In the genomic region with DNA sequence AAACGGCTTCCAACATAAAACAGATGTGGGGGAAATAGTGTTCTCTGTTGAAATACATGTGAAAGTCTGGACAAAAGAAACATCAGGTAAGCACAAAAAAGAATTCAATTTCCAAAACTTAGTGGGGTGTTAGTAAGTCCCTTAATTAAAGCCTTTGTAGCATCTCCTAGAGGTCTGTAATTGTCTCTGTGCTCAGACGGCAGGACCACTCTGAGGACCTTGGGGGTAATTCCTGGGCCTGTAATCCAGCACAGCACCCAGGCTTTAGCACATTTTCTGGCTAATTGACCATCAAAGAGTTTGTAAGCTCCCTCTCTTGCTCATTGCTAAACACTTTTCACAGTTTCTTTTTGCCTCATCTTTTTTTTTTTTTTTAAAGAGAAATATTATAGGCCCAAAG, we compare ENCODE assay signal across 24 cellular contexts.
"Had no signal": no experiment of that assay in that cellular context is flagged by ENCODE, and none has a peak within 500 bp of the region (broad histone marks: within the 10 kb centered on the region; RNA-seq: fewer than 3 reads in every experiment).

No MANE protein-coding gene starts in this region.

- H3K79me2 ChIP-seq: hepatocyte had no signal

- H3K4me3 Mint-ChIP-seq: naive thymus-derived CD4-positive, alpha-beta T cell; natural killer cell treated with Interleukin-12 subunit alpha and Interleukin-12 subunit beta and Interleukin-15 and Interleukin-18, amount 100 ng/mL, for 72 hours; stimulated activated naive B cell treated with anti-CD40 and anti-IgM and Interleukin-4, amounts not matched to agents 10 μg/mL and 1 μg/mL and 100 μg/mL, for 72 hours had no signal

- H3K9me3 Mint-ChIP-seq: naive thymus-derived CD4-positive, alpha-beta T cell; natural killer cell treated with Interleukin-12 subunit alpha and Interleukin-12 subunit beta and Interleukin-15 and Interleukin-18, amount 100 ng/mL, for 72 hours; stimulated activated naive B cell treated with anti-CD40 and anti-IgM and Interleukin-4, amounts not matched to agents 10 μg/mL and 1 μg/mL and 100 μg/mL, for 72 hours had no signal

- H3K27me3 Mint-ChIP-seq: naive thymus-derived CD4-positive, alpha-beta T cell; natural killer cell treated with Interleukin-12 subunit alpha and Interleukin-12 subunit beta and Interleukin-15 and Interleukin-18, amount 100 ng/mL, for 72 hours; stimulated activated naive B cell treated with anti-CD40 and anti-IgM and Interleukin-4, amounts not matched to agents 10 μg/mL and 1 μg/mL and 100 μg/mL, for 72 hours had no signal

- H3K27ac ChIP-seq: hepatocyte, left ventricle myocardium inferior, pancreas, right atrium auricular region, right lobe of liver, stomach, testis, thyroid gland, upper lobe of left lung, vagina had no signal

- H3K4me3 ChIP-seq: hepatocyte, left ventricle myocardium inferior, lung, mucosa of descending colon, pancreas, right atrium auricular region, right lobe of liver, smooth muscle cell, stomach, testis, thyroid gland, transverse colon, upper lobe of left lung, vagina had no signal

- H3K27me3 ChIP-seq: hepatocyte, pancreas, right atrium auricular region, right lobe of liver, stomach, testis, thyroid gland, transverse colon, upper lobe of left lung, vagina had no signal

- H2AFZ ChIP-seq: hepatocyte had no signal

- ATAC-seq: naive thymus-derived CD4-positive, alpha-beta T cell; natural killer cell treated with Interleukin-12 subunit alpha and Interleukin-12 subunit beta and Interleukin-15 and Interleukin-18, amount 100 ng/mL, for 72 hours; pancreas; right lobe of liver; stimulated activated naive B cell treated with anti-CD40 and anti-IgM and Interleukin-4, amounts not matched to agents 10 μg/mL and 1 μg/mL and 100 μg/mL, for 72 hours; stimulated activated naive CD8-positive, alpha-beta T cell treated with anti-CD3 and anti-CD28 coated beads, Interleukin-15, Interleukin-2, amounts not matched to agents 100 U/mL and 50 U/mL, for 24 hours had no signal

- H3K36me3 ChIP-seq: transverse colon had no signal

- H3K4me2 ChIP-seq: hepatocyte, smooth muscle cell had no signal

- H3K27ac Mint-ChIP-seq: natural killer cell treated with Interleukin-12 subunit alpha and Interleukin-12 subunit beta and Interleukin-15 and Interleukin-18, amount 100 ng/mL, for 72 hours; stimulated activated naive B cell treated with anti-CD40 and anti-IgM and Interleukin-4, amounts not matched to agents 10 μg/mL and 1 μg/mL and 100 μg/mL, for 72 hours had no signal

- DNase-seq: islet precursor cell; left ventricle myocardium inferior; midbrain; mucosa of descending colon; naive thymus-derived CD4-positive, alpha-beta T cell; nucleus accumbens; pancreas; posterior cingulate gyrus; right lobe of liver; stimulated activated CD4-positive, alpha-beta T cell treated with anti-CD3 and anti-CD28 coated beads, Interleukin-1b, Interleukin-23, amount 100 ng/mL, for 48 hours; stimulated activated CD4-positive, alpha-beta T cell treated with anti-CD3 and anti-CD28 coated beads, Interleukin-4, amount 100 ng/mL, for 1 hour; stimulated activated naive B cell treated with anti-CD40 and anti-IgM and Interleukin-4, amounts not matched to agents 10 μg/mL and 1 μg/mL and 100 μg/mL, for 72 hours; stimulated activated naive CD8-positive, alpha-beta T cell treated with anti-CD3 and anti-CD28 coated beads, Interleukin-15, Interleukin-2, amounts not matched to agents 100 U/mL and 50 U/mL, for 24 hours; stomach; testis; thyroid gland; transverse colon; upper lobe of left lung had no signal

- H3K4me1 ChIP-seq: pancreas had no signal

- H3K9me3 ChIP-seq: left ventricle myocardium inferior, mucosa of descending colon, pancreas, right atrium auricular region, right lobe of liver, stomach, testis, thyroid gland, transverse colon, upper lobe of left lung, vagina had no signal
